Comparison of ENCODE assay signal across 18 cellular contexts in the genomic region with DNA sequence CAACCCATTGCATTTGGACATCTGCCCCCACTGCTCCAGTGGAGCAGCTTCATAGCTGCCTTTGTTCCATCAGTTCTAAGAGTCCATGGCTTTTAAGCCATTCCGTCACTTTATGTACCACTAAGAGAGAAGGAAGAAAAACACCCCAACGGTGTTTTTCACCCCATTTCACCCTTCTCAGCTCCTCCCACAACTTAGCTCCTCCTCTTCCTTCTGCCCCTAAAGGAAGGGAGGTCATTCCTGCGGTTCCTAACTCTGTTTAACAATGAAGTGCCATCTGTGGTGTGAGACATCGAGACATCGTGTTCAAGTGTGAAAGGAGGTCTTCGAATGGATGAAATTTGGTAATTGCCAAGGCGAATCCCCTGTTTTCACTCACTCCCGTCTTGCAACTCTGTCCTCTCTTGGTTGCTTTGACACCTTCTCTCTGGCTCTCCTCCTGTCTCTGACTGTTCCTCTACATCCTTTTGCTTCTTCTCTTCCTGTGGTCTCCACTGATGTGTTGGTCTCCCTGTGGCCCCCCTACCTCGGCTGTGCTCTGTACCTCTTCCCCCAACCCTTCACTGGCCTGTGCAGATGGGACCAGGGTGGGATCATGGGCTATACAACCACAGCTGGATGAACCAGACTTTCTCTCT. TPM values are rescaled to one million over a fixed set of nuclear protein-coding genes. Genes with fewer than 3 reads are reported as not detected.
"Had no signal": no experiment of that assay in that cellular context is flagged by ENCODE, and none has a peak within 500 bp of the region (broad histone marks: within the 10 kb centered on the region; RNA-seq: fewer than 3 reads in every experiment).

No MANE protein-coding gene starts in this region.

- H3K27me3 ChIP-seq: pancreas, thyroid gland had no signal

- ATAC-seq: activated CD8-positive, alpha-beta T cell treated with anti-CD3 and anti-CD28 coated beads for 36 hours; naive thymus-derived CD4-positive, alpha-beta T cell had no signal

- H3K27ac ChIP-seq: brain microvascular endothelial cell, coronary artery, gastrocnemius medialis, heart left ventricle, pancreas, thyroid gland had no signal

- H3K36me3 ChIP-seq: brain microvascular endothelial cell, gastrocnemius medialis, heart left ventricle, pancreas, thyroid gland had no signal

- DNase-seq: activated CD4-positive, alpha-beta T cell treated with anti-CD3 and anti-CD28 coated beads for 48 hours; activated CD4-positive, CD25-positive, alpha-beta regulatory T cell; activated CD8-positive, alpha-beta T cell treated with anti-CD3 and anti-CD28 coated beads for 36 hours; activated naive CD4-positive, alpha-beta T cell treated with anti-CD3 and anti-CD28 coated beads, Interleukin-2, amount 10 ng/mL, durations not matched to agents 7 days and 5 days; activated T-cell treated with anti-CD3 and anti-CD28 coated beads, Interleukin-2, amount 50 U/mL, for 24 hours; aorta; heart left ventricle; naive thymus-derived CD4-positive, alpha-beta T cell; pancreas; stimulated activated CD4-positive, alpha-beta T cell treated with anti-CD3 and anti-CD28 coated beads, Interleukin-4, amount 100 ng/mL, for 4 hours; stimulated activated naive CD4-positive, alpha-beta T cell; thyroid gland had no signal

- H3K4me3 ChIP-seq: coronary artery, gastrocnemius medialis, heart left ventricle, pancreas, smooth muscle cell, thyroid gland had no signal

- H3K4me1 ChIP-seq: gastrocnemius medialis, heart left ventricle, pancreas, thyroid gland had no signal

- H3K27ac Mint-ChIP-seq: activated CD8-positive, alpha-beta T cell treated with anti-CD3 and anti-CD28 coated beads for 36 hours; activated naive CD4-positive, alpha-beta T cell treated with anti-CD3 and anti-CD28 coated beads, Interleukin-2, amount 10 ng/mL, durations not matched to agents 7 days and 5 days; activated T-cell treated with anti-CD3 and anti-CD28 coated beads, Interleukin-2, amount 50 U/mL, for 24 hours; memory B cell had no signal

- H3K9me3 Mint-ChIP-seq: activated CD8-positive, alpha-beta T cell treated with anti-CD3 and anti-CD28 coated beads for 36 hours; activated naive CD4-positive, alpha-beta T cell treated with anti-CD3 and anti-CD28 coated beads, Interleukin-2, amount 10 ng/mL, durations not matched to agents 7 days and 5 days; activated T-cell treated with anti-CD3 and anti-CD28 coated beads, Interleukin-2, amount 50 U/mL, for 24 hours; memory B cell had no signal

- H3K4me3 Mint-ChIP-seq: activated CD8-positive, alpha-beta T cell treated with anti-CD3 and anti-CD28 coated beads for 36 hours; activated naive CD4-positive, alpha-beta T cell treated with anti-CD3 and anti-CD28 coated beads, Interleukin-2, amount 10 ng/mL, durations not matched to agents 7 days and 5 days; activated T-cell treated with anti-CD3 and anti-CD28 coated beads, Interleukin-2, amount 50 U/mL, for 24 hours; memory B cell had no signal

- H3K36me3 Mint-ChIP-seq: activated naive CD4-positive, alpha-beta T cell treated with anti-CD3 and anti-CD28 coated beads, Interleukin-2, amount 10 ng/mL, durations not matched to agents 7 days and 5 days; naive thymus-derived CD4-positive, alpha-beta T cell had no signal

- H3K9me3 ChIP-seq: gastrocnemius medialis, heart left ventricle, pancreas, thyroid gland had no signal

- H3K4me2 ChIP-seq: smooth muscle cell had no signal

- FAIRE-seq: pancreas had no signal

RNA-seq across cellular contexts. Expression of gene SMKR1, which starts 23.0 kb away (rescaled TPM):
- total RNA-seq: aorta, gastrocnemius medialis, liver, smooth muscle cell had no signal
- polyA plus RNA-seq: liver, smooth muscle cell had no signal
